1 cellular context compared by ENCODE assay signal in genomic region chr19:46992699-46993535, GRCh38.
TF ChIP-seq lines count a peak whose summit lies in the region.

No MANE protein-coding gene starts in this region.

TF ChIP-seq in GM23338, 12 proteins besides CTCF, POLR2A, EP300 and RAD21 (continued from another document):
- TF ChIP-seq REST (IDR thresholded peaks at IDR 0.05; ENCODE audit: unreplicated experiment), result no peak
- no peak for TF ChIP-seq EZH2phosphoT487 (IDR thresholded peaks at IDR 0.05; ENCODE audit: unreplicated experiment)
- TF ChIP-seq ZNF462 (CRISPR knock-in tag; IDR thresholded peaks at IDR 0.05), result no peak
- no peak for TF ChIP-seq CREB1 (CRISPR knock-in tag; IDR thresholded peaks at IDR 0.05; ENCODE audit: low read depth)
- TF ChIP-seq STAT1 (IDR thresholded peaks at IDR 0.05; ENCODE audit: unreplicated experiment), result no peak
- TF ChIP-seq EZH2 (IDR thresholded peaks at IDR 0.05; ENCODE audit: low read depth, unreplicated experiment), result no peak
- no peak for TF ChIP-seq NANOG (IDR thresholded peaks at IDR 0.05; ENCODE audit: borderline replicate concordance)
- no peak for TF ChIP-seq ETS1 (IDR thresholded peaks at IDR 0.05)
